In the genomic region with DNA sequence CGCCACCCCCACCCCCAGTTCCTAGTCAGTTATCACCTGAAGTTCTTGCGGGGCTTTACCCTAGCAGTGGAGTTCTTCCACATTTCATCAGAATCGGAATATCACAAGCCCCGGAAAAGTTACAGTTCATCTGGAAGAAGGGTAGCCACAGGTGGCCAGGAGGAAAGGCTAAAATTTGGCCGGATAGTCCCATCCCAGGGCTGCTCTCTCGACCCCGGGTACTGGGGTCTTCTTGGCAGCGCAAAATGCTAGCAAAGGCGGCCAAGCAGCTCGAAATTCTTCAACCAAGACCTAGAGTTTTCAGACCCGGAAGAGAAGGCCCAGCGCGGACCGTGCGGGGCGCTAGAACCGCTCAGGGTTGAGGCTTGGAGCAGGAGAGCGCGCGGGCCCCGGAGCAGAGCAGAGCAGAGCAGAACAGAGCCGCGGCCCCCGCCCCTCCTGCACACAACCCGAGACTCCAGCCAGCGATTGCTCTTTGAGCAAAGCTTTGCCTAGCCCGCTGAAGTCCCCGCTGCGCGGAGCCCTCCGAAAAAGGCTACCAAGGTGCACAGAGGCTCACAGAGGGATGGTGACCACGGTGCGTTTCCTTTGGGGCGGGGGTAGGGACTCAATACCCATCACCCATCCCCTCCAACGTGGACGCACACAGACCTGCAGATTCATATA, we compare ENCODE assay signal across 11 cellular contexts. TPM values are rescaled to one million over a fixed set of nuclear protein-coding genes. Genes with fewer than 3 reads are reported as not detected.
DNase-seq lines count a peak whose midpoint lies in the region; ATAC-seq and TF ChIP-seq lines count a peak whose summit lies in the region.
"Had no signal": no experiment of that assay in that cellular context is flagged by ENCODE, and none has a peak within 500 bp of the region (broad histone marks: within the 10 kb centered on the region; RNA-seq: fewer than 3 reads in every experiment).

No MANE protein-coding gene starts in this region.

- ATAC-seq in T-helper 17 cell = peak; percentile 30
- ATAC-seq in left ventricle myocardium superior = peak; percentile 49
- ATAC-seq in GM21423 (IDR thresholded peaks at IDR 0.05; ENCODE audit: unreplicated experiment) = no peak

- WGBS in ovary, 3 donors = 10 to 22% (median 18%) methylated on average over 34 to 36 of the region's 36 CpGs

- no peaks in the 10 kb centered on the region for H3K4me1 Mint-ChIP-seq in T-helper 17 cell
- H3K4me1 Mint-ChIP-seq: CD4-positive, CD25-positive, alpha-beta regulatory T cell had no signal

- H3K27ac Mint-ChIP-seq in T-helper 17 cell = no peak overlapping the region
- H3K27ac Mint-ChIP-seq: CD4-positive, CD25-positive, alpha-beta regulatory T cell had no signal

- H3K36me3 Mint-ChIP-seq in T-helper 17 cell (ENCODE audit: low read depth) = peaks cover 3% of the 10 kb centered on the region
- H3K36me3 Mint-ChIP-seq: CD4-positive, CD25-positive, alpha-beta regulatory T cell had no signal

- no peak for TF ChIP-seq POLR2A in ovary (IDR thresholded peaks at IDR 0.05)

- peaks cover 91% of the 10 kb centered on the region for H3K27me3 Mint-ChIP-seq in T-helper 17 cell

- no peak overlapping the region for H3K27ac ChIP-seq in ovary

- H3K4me3 ChIP-seq in BE2C (ENCODE audit: low read depth, low read length) (peak overlapping the region; percentile 54), ovary (peak overlapping the region; percentile 4)

- peak; percentile 36 for DNase-seq in BE2C
- no peak for DNase-seq in T-helper 17 cell
- peak; percentile 54 for DNase-seq in left ventricle myocardium superior
- DNase-seq in ovary = no peak
- no peak for DNase-seq in NCI-H2029 (lab: John Stamatoyannopoulos, UW)
- DNase-seq in H4 (ENCODE audit: low spot score) = no peak
- no peak for DNase-seq in T1000 (lab: John Stamatoyannopoulos, UW)
- DNase-seq: activated CD8-positive, alpha-beta memory T cell treated with anti-CD3 and anti-CD28 coated beads, Interleukin-2, amount 50 U/mL, for 4 hours; CD4-positive, CD25-positive, alpha-beta regulatory T cell; NCI-H187 treated with DMSO at 0.1 percent for 48 hours had no signal

- intact Hi-C loops in left ventricle myocardium superior (cut with micrococcal nuclease) = no loop called here
- intact Hi-C loops in ovary (cut with DNase I) = no loop called here

- TF ChIP-seq CTCF in BE2C (IDR thresholded peaks at IDR 0.05; ENCODE audit: low read depth, low read length) (no peak), ovary (IDR thresholded peaks at IDR 0.05) (no peak)

- no peaks in the 10 kb centered on the region for H3K9me3 ChIP-seq in BE2C
- H3K9me3 ChIP-seq in T-helper 17 cell (ENCODE audit: control insufficient read depth, low read length, poor library complexity, severe bottlenecking) = no peaks in the 10 kb centered on the region
- H3K9me3 ChIP-seq in ovary = no peaks in the 10 kb centered on the region

- TF ChIP-seq EP300 in ovary (IDR thresholded peaks at IDR 0.05) = no peak

- H3K27me3 ChIP-seq in BE2C (peaks cover 5% of the 10 kb centered on the region; the same call in 1 of the 2 replicates), ovary (peaks cover 7% of the 10 kb centered on the region)

- H3K4me3 Mint-ChIP-seq in T-helper 17 cell = no peak overlapping the region
- H3K4me3 Mint-ChIP-seq: CD4-positive, CD25-positive, alpha-beta regulatory T cell had no signal

- H3K36me3 ChIP-seq in BE2C (peaks cover 8% of the 10 kb centered on the region), ovary (no peaks in the 10 kb centered on the region)

- H3K4me1 ChIP-seq in BE2C (no peaks in the 10 kb centered on the region), ovary (ENCODE audit: insufficient read depth) (no peaks in the 10 kb centered on the region)

RNA-seq across cellular contexts. Expression of a gene that starts 8.1 kb away (rescaled TPM):
- polyA plus RNA-seq in BE2C (2012; ENCODE audit: insufficient read depth, insufficient read length, low read depth) = 4.4 TPM
- total RNA-seq in T-helper 17 cell (under 1 TPM; 0.26 to 0.94 TPM), left ventricle myocardium superior (4.0 TPM), ovary (1 to 10 TPM; 2.1 to 7.6 (median 3.1) TPM)
- polyA plus RNA-seq in ovary = 1 to 10 TPM; 3.5 to 9.4 TPM
- total RNA-seq in H4 (2014; rRNA removed; shearing (Covaris generic)) = 2.6 and 3.0 TPM in 2 replicates
- polyA plus RNA-seq: CD4-positive, CD25-positive, alpha-beta regulatory T cell had no signal

Comparison
In these comparisons a context has a peak if more than half of its experiments do, and no peak if none do; other contexts are left out.
1. DNase-seq: peak in BE2C (single experiment) and left ventricle myocardium superior (single experiment); none in T-helper 17 cell (0 of 3), ovary (0 of 5), NCI-H2029 (single experiment), H4 (single experiment) and T1000 (single experiment).